In the genomic region with DNA sequence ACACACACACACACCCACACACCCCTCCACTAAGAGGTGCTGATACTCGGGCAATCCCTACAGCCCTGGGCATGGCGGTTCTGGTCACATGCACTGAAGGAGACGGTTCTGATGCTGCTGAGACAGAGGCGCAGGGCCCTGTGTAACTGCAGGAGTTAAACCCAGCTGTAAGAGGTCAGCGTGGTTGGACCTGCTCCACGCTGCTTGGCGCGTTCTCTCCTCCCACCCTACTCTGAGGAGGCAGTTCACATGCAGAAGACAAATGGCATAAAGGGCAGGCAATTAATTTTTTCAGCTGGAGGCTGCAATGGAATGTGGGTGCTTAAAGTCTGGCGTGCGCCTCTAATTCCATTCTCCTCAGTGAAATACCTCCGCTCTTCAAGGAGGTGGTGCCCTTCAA, we compare ENCODE assay signal across 14 cellular contexts. TPM values are rescaled to one million over a fixed set of nuclear protein-coding genes. Genes with fewer than 3 reads are reported as not detected.
DNase-seq lines count a peak whose midpoint lies in the region; ATAC-seq lines count a peak whose summit lies in the region.
"Had no signal": no experiment of that assay in that cellular context is flagged by ENCODE, and none has a peak within 500 bp of the region (broad histone marks: within the 10 kb centered on the region; RNA-seq: fewer than 3 reads in every experiment).

No MANE protein-coding gene starts in this region.

- peak; percentile 32 for DNase-seq in MV-4-11 (lab: John Stamatoyannopoulos, UW)
- DNase-seq in amniotic epithelial cell (ENCODE audit: low read depth) = peak; percentile 76
- DNase-seq in left kidney (ENCODE audit: low read depth, low spot score) = peak; percentile 72
- DNase-seq in stimulated activated effector memory CD8-positive, alpha-beta T cell treated with anti-CD3 and anti-CD28 coated beads, Interleukin-12 subunit alpha, Interleukin-12 subunit beta, amount 100 ng/mL, for 72 hours (ENCODE audit: low spot score in 2 of 2) = no peak
- no peak for DNase-seq in H7
- no peak for DNase-seq in head of caudate nucleus
- DNase-seq: activated naive CD4-positive, alpha-beta T cell treated with anti-CD3 and anti-CD28 coated beads, Interleukin-2, amount 50 U/mL, for 16 hours; NCI-H1105; stimulated activated naive B cell treated with anti-CD40 and anti-IgM and Interleukin-4, amounts not matched to agents 10 μg/mL and 1 μg/mL and 100 μg/mL, for 72 hours; T1000 had no signal

- H3K4me3 Mint-ChIP-seq in stimulated activated effector memory CD8-positive, alpha-beta T cell treated with anti-CD3 and anti-CD28 coated beads, Interleukin-12 subunit alpha, Interleukin-12 subunit beta, amount 100 ng/mL, for 72 hours = peak overlapping the region; percentile 81

- H3K27me3 ChIP-seq in H7 (ENCODE audit: control insufficient read depth, insufficient read depth, low read length) = peaks cover 10% of the 10 kb centered on the region

- H3K27ac Mint-ChIP-seq in stimulated activated effector memory CD8-positive, alpha-beta T cell treated with anti-CD3 and anti-CD28 coated beads, Interleukin-12 subunit alpha, Interleukin-12 subunit beta, amount 100 ng/mL, for 72 hours = peak overlapping the region; percentile 98

- intact Hi-C loops in head of caudate nucleus (cut with DNase I) = no loop called here

- H3K9me3 Mint-ChIP-seq in stimulated activated effector memory CD8-positive, alpha-beta T cell treated with anti-CD3 and anti-CD28 coated beads, Interleukin-12 subunit alpha, Interleukin-12 subunit beta, amount 100 ng/mL, for 72 hours = no peaks in the 10 kb centered on the region
- H3K9me3 Mint-ChIP-seq: stimulated activated naive B cell treated with anti-CD40 and anti-IgM and Interleukin-4, amounts not matched to agents 10 μg/mL and 1 μg/mL and 100 μg/mL, for 72 hours had no signal

- ATAC-seq in stimulated activated effector memory CD8-positive, alpha-beta T cell treated with anti-CD3 and anti-CD28 coated beads, Interleukin-12 subunit alpha, Interleukin-12 subunit beta, amount 100 ng/mL, for 72 hours = no peak
- no peak for ATAC-seq in HG03354 (IDR thresholded peaks at IDR 0.05; ENCODE audit: poor library complexity, severe bottlenecking, unreplicated experiment)
- ATAC-seq: stimulated activated naive B cell treated with anti-CD40 and anti-IgM and Interleukin-4, amounts not matched to agents 10 μg/mL and 1 μg/mL and 100 μg/mL, for 72 hours had no signal

- H3K4me1 Mint-ChIP-seq in stimulated activated effector memory CD8-positive, alpha-beta T cell treated with anti-CD3 and anti-CD28 coated beads, Interleukin-12 subunit alpha, Interleukin-12 subunit beta, amount 100 ng/mL, for 72 hours = peaks cover 51% of the 10 kb centered on the region

- H3K36me3 ChIP-seq in H7 (replicated peaks; ENCODE audit: control insufficient read depth, insufficient read depth, low read length) = no peaks in the 10 kb centered on the region
- H3K36me3 ChIP-seq: HAP-1 had no signal

- no peak overlapping the region for H3K4me3 ChIP-seq in H7 (ENCODE audit: insufficient read depth, low read depth, low read length)
- H3K4me3 ChIP-seq: HAP-1 had no signal

- H3K36me3 Mint-ChIP-seq in stimulated activated effector memory CD8-positive, alpha-beta T cell treated with anti-CD3 and anti-CD28 coated beads, Interleukin-12 subunit alpha, Interleukin-12 subunit beta, amount 100 ng/mL, for 72 hours = peaks cover 8% of the 10 kb centered on the region
- H3K36me3 Mint-ChIP-seq: stimulated activated naive B cell treated with anti-CD40 and anti-IgM and Interleukin-4, amounts not matched to agents 10 μg/mL and 1 μg/mL and 100 μg/mL, for 72 hours had no signal

RNA-seq across cellular contexts. Expression of gene GRK7, which starts 35.2 kb away (rescaled TPM):
- total RNA-seq in H7 (2014; rRNA removed; shearing (Covaris generic)) = 0.04 TPM in 1 of 2 replicates, not detected in the other
- total RNA-seq: Daoy, endothelial cell of umbilical vein had no signal

Comparison
In these comparisons a context has a peak if more than half of its experiments do, and no peak if none do; other contexts are left out.
1. DNase-seq: peak in MV-4-11 (single experiment), amniotic epithelial cell (single experiment) and left kidney (single experiment); none in stimulated activated effector memory CD8-positive, alpha-beta T cell treated with anti-CD3 and anti-CD28 coated beads, Interleukin-12 subunit alpha, Interleukin-12 subunit beta, amount 100 ng/mL, for 72 hours (0 of 2), H7 (single experiment) and head of caudate nucleus (0 of 42).